17 cellular contexts compared by ENCODE assay signal in genomic region chr21:37803076-37803475, GRCh38.
A peak's percentile ranks its signal among the peaks of the same experiment; 100 is the strongest.
DNase-seq lines count a peak whose midpoint lies in the region; ATAC-seq and TF ChIP-seq lines count a peak whose summit lies in the region.
"Had no signal": no experiment of that assay in that cellular context is flagged by ENCODE, and none has a peak within 500 bp of the region (broad histone marks: within the 10 kb centered on the region; RNA-seq: fewer than 3 reads in every experiment).

No MANE protein-coding gene starts in this region.

- H3K27ac ChIP-seq in neutrophil = peak overlapping the region; percentile 94
- H3K27ac ChIP-seq: 22Rv1; A549; BLaER1 treated with 17β-estradiol and CSF1 and Interleukin-3, amounts not matched to agents 10 nM and 100 nM; C4-2B had no signal

- TF ChIP-seq CTCF in nephron (IDR thresholded peaks at IDR 0.05; ENCODE audit: unreplicated experiment in 3 of 3) (no peak), neutrophil (IDR thresholded peaks at IDR 0.05) (no peak)

- H3K4me1 Mint-ChIP-seq in nephron = peaks cover 21% of the 10 kb centered on the region
- H3K4me1 Mint-ChIP-seq: B cell had no signal

- H3K36me3 ChIP-seq in neutrophil = no peaks in the 10 kb centered on the region
- H3K36me3 ChIP-seq: BLaER1 treated with 17β-estradiol and CSF1 and Interleukin-3, amounts not matched to agents 10 nM and 100 nM had no signal

- ATAC-seq in GM21526 (IDR thresholded peaks at IDR 0.05; ENCODE audit: low FRiP score, unreplicated experiment) (no peak), HG03139 (IDR thresholded peaks at IDR 0.05; ENCODE audit: unreplicated experiment) (no peak)
- ATAC-seq: A549; CD8-positive, alpha-beta T cell had no signal

- H3K9me3 ChIP-seq in neutrophil = no peaks in the 10 kb centered on the region
- H3K9me3 ChIP-seq: A549, Caco-2 had no signal

- peak overlapping the region in 1 of 2 experiments; percentile 39 for H3K4me3 ChIP-seq in neutrophil (ENCODE audit: low read depth in 1 of 2, low read length in 1 of 2)
- H3K4me3 ChIP-seq: A549; BLaER1 treated with 17β-estradiol and CSF1 and Interleukin-3, amounts not matched to agents 10 nM and 100 nM had no signal

- H3K4me1 ChIP-seq in neutrophil (ENCODE audit: control insufficient read depth in 1 of 2, insufficient read depth in 1 of 2, low read depth in 1 of 2, low read length in 1 of 2) = peaks cover 36 to 53% of the 10 kb centered on the region in 2 experiments
- H3K4me1 ChIP-seq: A549, Caco-2 had no signal

- H3K4me3 Mint-ChIP-seq in nephron = peak overlapping the region in 1 of 3 experiments; percentile 26
- H3K4me3 Mint-ChIP-seq: B cell; CD4-positive, alpha-beta T cell; CD8-positive, alpha-beta T cell had no signal

- peaks cover 10% of the 10 kb centered on the region for H3K27me3 Mint-ChIP-seq in nephron (ENCODE audit: low read depth)

- peak overlapping the region in 2 of 3 experiments; percentile 26 to 68 for H3K27ac Mint-ChIP-seq in nephron
- H3K27ac Mint-ChIP-seq: B cell; CD4-positive, alpha-beta T cell; CD8-positive, alpha-beta T cell had no signal

- H3K36me3 Mint-ChIP-seq in nephron (ENCODE audit: low read depth) = no peaks in the 10 kb centered on the region
- H3K36me3 Mint-ChIP-seq: CD8-positive, alpha-beta T cell had no signal

- peaks cover 12% of the 10 kb centered on the region for H3K9me3 Mint-ChIP-seq in nephron
- H3K9me3 Mint-ChIP-seq: CD4-positive, alpha-beta T cell had no signal

- peaks cover 6% of the 10 kb centered on the region for H3K27me3 ChIP-seq in neutrophil
- H3K27me3 ChIP-seq: BLaER1 treated with 17β-estradiol and CSF1 and Interleukin-3, amounts not matched to agents 10 nM and 100 nM had no signal

- peak; percentile 99 for DNase-seq in amniotic epithelial cell (ENCODE audit: low read depth)
- DNase-seq: AML-193; Caco-2; Calu3; CD4-positive, alpha-beta T cell; CD8-positive, alpha-beta T cell; DMS79 treated with DMSO at 0.1 percent for 48 hours; GF-D8 had no signal
